In the genomic region with DNA sequence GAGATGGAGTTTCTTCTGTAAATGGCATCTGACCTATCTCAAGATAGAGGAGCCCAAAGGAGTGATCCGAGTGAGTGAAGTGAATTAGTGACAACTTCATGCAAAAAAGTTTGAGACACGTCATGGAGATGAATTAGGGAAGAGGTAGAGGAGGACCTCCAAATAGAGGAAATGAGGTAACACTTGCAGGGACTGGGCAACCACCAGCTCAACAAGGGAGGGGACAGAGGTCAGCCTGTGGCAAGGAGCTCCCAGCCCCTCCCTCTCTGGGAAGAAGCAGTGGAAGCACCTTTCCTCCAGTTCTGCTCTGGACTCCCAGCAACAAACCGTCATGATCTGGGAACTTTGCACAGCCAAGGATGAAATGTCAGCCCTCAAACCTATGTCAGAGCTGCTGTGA, we compare ENCODE assay signal across 13 cellular contexts.
"Had no signal": no experiment of that assay in that cellular context is flagged by ENCODE, and none has a peak within 500 bp of the region (broad histone marks: within the 10 kb centered on the region; RNA-seq: fewer than 3 reads in every experiment).

No MANE protein-coding gene starts in this region.

- H3K4me3 ChIP-seq: cardiac muscle cell, ovary had no signal

- H3K27ac ChIP-seq: cardiac muscle cell, ovary, VCaP had no signal

- H3K36me3 ChIP-seq: cardiac muscle cell, ovary had no signal

- ATAC-seq: activated CD8-positive, alpha-beta T cell treated with anti-CD3 and anti-CD28 coated beads for 36 hours; activated naive CD8-positive, alpha-beta T cell treated with anti-CD3 and anti-CD28 coated beads, Interleukin-2, amount 50 U/mL, for 24 hours; left colon had no signal

- H3K27me3 ChIP-seq: cardiac muscle cell, ovary had no signal

- H3K9me3 ChIP-seq: ovary had no signal

- DNase-seq: activated CD8-positive, alpha-beta memory T cell treated with anti-CD3 and anti-CD28 coated beads, Interleukin-2, amount 50 U/mL, for 48 hours; activated CD8-positive, alpha-beta T cell treated with anti-CD3 and anti-CD28 coated beads for 36 hours; activated naive CD8-positive, alpha-beta T cell treated with anti-CD3 and anti-CD28 coated beads, Interleukin-2, amount 50 U/mL, for 24 hours; effector CD4-positive, alpha-beta T cell; foreskin melanocyte; head of caudate nucleus; left colon; ovary; stimulated activated CD4-positive, alpha-beta T cell treated with anti-CD3 and anti-CD28 coated beads, Interleukin-15, amount 100 ng/mL, for 24 hours; stimulated activated CD4-positive, alpha-beta T cell treated with anti-CD3 and anti-CD28 coated beads, Interleukin-4, amount 100 ng/mL, for 24 hours; T1000 had no signal
